ENCODE assay signal across 17 cellular contexts in the genomic region with DNA sequence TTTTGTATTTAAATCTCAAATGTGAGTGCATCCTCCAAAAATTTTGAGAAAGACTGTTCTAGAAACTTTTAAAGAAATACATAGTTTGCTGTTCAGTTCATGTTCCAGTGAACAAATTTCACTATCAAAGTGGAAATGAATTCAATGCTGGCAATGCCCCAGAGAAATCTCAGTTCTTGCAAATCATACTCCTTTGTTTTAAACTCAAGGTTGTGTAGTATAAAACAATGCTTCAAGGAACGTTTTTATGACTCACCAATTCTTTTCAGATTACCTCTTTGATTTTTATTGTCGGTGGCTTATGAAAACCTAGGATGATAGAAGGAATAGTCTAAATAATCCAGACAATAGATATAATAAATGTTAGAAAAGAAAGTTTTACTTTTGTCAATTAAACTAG. TPM values are rescaled to one million over a fixed set of nuclear protein-coding genes. Genes with fewer than 3 reads are reported as not detected.
"Had no signal": no experiment of that assay in that cellular context is flagged by ENCODE, and none has a peak within 500 bp of the region (broad histone marks: within the 10 kb centered on the region; RNA-seq: fewer than 3 reads in every experiment).

No MANE protein-coding gene starts in this region.

- H3K27ac ChIP-seq: coronary artery, left lung, parathyroid adenoma had no signal

- ATAC-seq: activated CD4-positive, CD25-positive, alpha-beta regulatory T cell treated with anti-CD3 and anti-CD28 coated beads, Interleukin-2, amount 50 U/mL, for 24 hours; activated T-helper 17 cell treated with anti-CD3 and anti-CD28 coated beads, Interleukin-2, amount 50 U/mL, for 72 hours; left lung; naive thymus-derived CD8-positive, alpha-beta T cell; stimulated activated effector memory CD8-positive, alpha-beta T cell treated with anti-CD3 and anti-CD28 coated beads, Interleukin-12 subunit alpha, Interleukin-12 subunit beta, amount 100 ng/mL, for 72 hours had no signal

- H3K9me3 ChIP-seq: thyroid gland had no signal

- H3K9ac ChIP-seq: parathyroid adenoma had no signal

- H2AFZ ChIP-seq: parathyroid adenoma had no signal

- H3K4me1 ChIP-seq: left lung, parathyroid adenoma had no signal

- H3K4me1 Mint-ChIP-seq: activated T-helper 17 cell treated with anti-CD3 and anti-CD28 coated beads, Interleukin-2, amount 50 U/mL, for 72 hours; central memory CD8-positive, alpha-beta T cell; memory B cell; naive thymus-derived CD8-positive, alpha-beta T cell; stimulated activated effector memory CD8-positive, alpha-beta T cell treated with anti-CD3 and anti-CD28 coated beads, Interleukin-12 subunit alpha, Interleukin-12 subunit beta, amount 100 ng/mL, for 72 hours had no signal

- H3K27me3 ChIP-seq: left lung, thyroid gland had no signal

- H3K27ac Mint-ChIP-seq: activated T-helper 17 cell treated with anti-CD3 and anti-CD28 coated beads, Interleukin-2, amount 50 U/mL, for 72 hours; memory B cell; naive thymus-derived CD8-positive, alpha-beta T cell; stimulated activated effector memory CD8-positive, alpha-beta T cell treated with anti-CD3 and anti-CD28 coated beads, Interleukin-12 subunit alpha, Interleukin-12 subunit beta, amount 100 ng/mL, for 72 hours had no signal

- H3K9me3 Mint-ChIP-seq: central memory CD8-positive, alpha-beta T cell had no signal

- H3K4me3 Mint-ChIP-seq: activated T-helper 17 cell treated with anti-CD3 and anti-CD28 coated beads, Interleukin-2, amount 50 U/mL, for 72 hours; central memory CD8-positive, alpha-beta T cell; memory B cell; naive thymus-derived CD8-positive, alpha-beta T cell; stimulated activated effector memory CD8-positive, alpha-beta T cell treated with anti-CD3 and anti-CD28 coated beads, Interleukin-12 subunit alpha, Interleukin-12 subunit beta, amount 100 ng/mL, for 72 hours had no signal

- H3K4me3 ChIP-seq: coronary artery, left lung, thyroid gland had no signal

- H3K36me3 Mint-ChIP-seq: memory B cell; naive thymus-derived CD8-positive, alpha-beta T cell; stimulated activated effector memory CD8-positive, alpha-beta T cell treated with anti-CD3 and anti-CD28 coated beads, Interleukin-12 subunit alpha, Interleukin-12 subunit beta, amount 100 ng/mL, for 72 hours had no signal

- DNase-seq: activated CD4-positive, alpha-beta T cell treated with anti-CD3 and anti-CD28 coated beads, Interleukin-2, amount 50 U/mL, for 4 hours; activated naive CD4-positive, alpha-beta T cell treated with Interleukin-2 at 50 U/mL for 16 hours; effector CD4-positive, alpha-beta T cell; islet precursor cell; left lung; naive thymus-derived CD8-positive, alpha-beta T cell; retina; T-helper 1 cell; T1000; thyroid gland had no signal

- H3K79me2 ChIP-seq: parathyroid adenoma had no signal

RNA-seq across cellular contexts. Expression of a gene that starts 17.6 kb away (rescaled TPM):
- polyA plus RNA-seq: naive thymus-derived CD8-positive, alpha-beta T cell had no signal

RNA-seq across cellular contexts. Expression of a gene that starts 40.0 kb away (rescaled TPM):
- total RNA-seq: activated T-helper 17 cell treated with anti-CD3 and anti-CD28 coated beads, Interleukin-2, amount 50 U/mL, for 72 hours; naive thymus-derived CD8-positive, alpha-beta T cell had no signal
- polyA plus RNA-seq: naive thymus-derived CD8-positive, alpha-beta T cell had no signal

RNA-seq across cellular contexts. Expression of a gene that starts 47.5 kb away (rescaled TPM):
- total RNA-seq: activated T-helper 17 cell treated with anti-CD3 and anti-CD28 coated beads, Interleukin-2, amount 50 U/mL, for 72 hours had no signal
- polyA plus RNA-seq: naive thymus-derived CD8-positive, alpha-beta T cell had no signal
